Comparison of ENCODE assay signal across 13 cellular contexts in genomic region chr7:72080349-72080766, GRCh38.
"Had no signal": no experiment of that assay in that cellular context is flagged by ENCODE, and none has a peak within 500 bp of the region (broad histone marks: within the 10 kb centered on the region; RNA-seq: fewer than 3 reads in every experiment).

No MANE protein-coding gene starts in this region.

- H3K4me3 ChIP-seq: heart left ventricle, skin epidermis, tibial nerve had no signal

- H3K27me3 ChIP-seq: heart left ventricle, tibial nerve had no signal

- H3K27ac ChIP-seq: heart left ventricle, tibial nerve had no signal

- H3K27me3 Mint-ChIP-seq: activated CD4-positive, alpha-beta memory T cell treated with anti-CD3 and anti-CD28 coated beads for 36 hours; activated naive CD8-positive, alpha-beta T cell treated with anti-CD3 and anti-CD28 coated beads for 36 hours had no signal

- H3K4me3 Mint-ChIP-seq: activated CD4-positive, alpha-beta memory T cell treated with anti-CD3 and anti-CD28 coated beads for 36 hours; activated naive CD8-positive, alpha-beta T cell treated with anti-CD3 and anti-CD28 coated beads for 36 hours; activated T-cell treated with anti-CD3 and anti-CD28 coated beads, Interleukin-2, amount 50 U/mL, for 72 hours; T-helper 2 cell treated with Interferon-gamma antibody and Interleukin-4, amounts not matched to agents 5 μg/mL and 100 μg/mL, for 36 hours had no signal

- H3K36me3 Mint-ChIP-seq: activated CD4-positive, alpha-beta memory T cell treated with anti-CD3 and anti-CD28 coated beads for 36 hours; activated naive CD8-positive, alpha-beta T cell treated with anti-CD3 and anti-CD28 coated beads for 36 hours had no signal

- ATAC-seq: activated CD4-positive, CD25-positive, alpha-beta regulatory T cell treated with anti-CD3 and anti-CD28 coated beads, Interleukin-2, amount 50 U/mL, for 24 hours; activated T-cell treated with anti-CD3 and anti-CD28 coated beads, Interleukin-2, amount 50 U/mL, for 72 hours; heart left ventricle had no signal

- H3K4me1 Mint-ChIP-seq: activated naive CD8-positive, alpha-beta T cell treated with anti-CD3 and anti-CD28 coated beads for 36 hours had no signal

- H3K36me3 ChIP-seq: heart left ventricle, tibial nerve had no signal

- H3K4me1 ChIP-seq: heart left ventricle, tibial nerve had no signal

- H3K9me3 ChIP-seq: heart left ventricle had no signal

- FAIRE-seq: bronchial epithelial cell, kidney had no signal

- H3K27ac Mint-ChIP-seq: activated CD4-positive, alpha-beta memory T cell treated with anti-CD3 and anti-CD28 coated beads for 36 hours; activated naive CD8-positive, alpha-beta T cell treated with anti-CD3 and anti-CD28 coated beads for 36 hours; activated T-cell treated with anti-CD3 and anti-CD28 coated beads, Interleukin-2, amount 50 U/mL, for 72 hours; T-helper 2 cell treated with Interferon-gamma antibody and Interleukin-4, amounts not matched to agents 5 μg/mL and 100 μg/mL, for 36 hours had no signal

- H3K9me3 Mint-ChIP-seq: activated naive CD8-positive, alpha-beta T cell treated with anti-CD3 and anti-CD28 coated beads for 36 hours had no signal

- DNase-seq: activated CD4-positive, alpha-beta memory T cell treated with anti-CD3 and anti-CD28 coated beads for 36 hours; activated gamma-delta T cell treated with Interleukin-2 at 50 U/mL for 16 hours; activated naive CD8-positive, alpha-beta T cell treated with anti-CD3 and anti-CD28 coated beads for 36 hours; activated T-cell treated with anti-CD3 and anti-CD28 coated beads, Interleukin-2, amount 50 U/mL, for 72 hours; foreskin melanocyte; heart left ventricle; kidney; stimulated activated CD4-positive, alpha-beta T cell treated with anti-CD3 and anti-CD28 coated beads, Interleukin-4, amount 100 ng/mL, for 4 hours had no signal
